ENCODE assay signal across 8 cellular contexts in genomic region chr14:55103005-55103640, GRCh38. TPM values are rescaled to one million over a fixed set of nuclear protein-coding genes. Genes with fewer than 3 reads are reported as not detected.
DNase-seq lines count a peak whose midpoint lies in the region; ATAC-seq and TF ChIP-seq lines count a peak whose summit lies in the region.

No MANE protein-coding gene starts in this region.

- H2AFZ ChIP-seq in OCI-LY1 (ENCODE audit: low read length), result peak overlapping the region; percentile 38; the same call in 1 of the 2 replicates

- peaks cover 5% of the 10 kb centered on the region for H3K9me3 Mint-ChIP-seq in activated T-helper 17 cell treated with anti-CD3 and anti-CD28 coated beads, Interleukin-2, amount 50 U/mL, for 72 hours

- no peaks in the 10 kb centered on the region for H4K20me1 ChIP-seq in OCI-LY1 (ENCODE audit: insufficient read depth, low read length)

- peaks cover 17% of the 10 kb centered on the region for H3K36me3 Mint-ChIP-seq in activated T-helper 17 cell treated with anti-CD3 and anti-CD28 coated beads, Interleukin-2, amount 50 U/mL, for 72 hours (ENCODE audit: low read depth)

- H3K4me1 Mint-ChIP-seq in activated T-helper 17 cell treated with anti-CD3 and anti-CD28 coated beads, Interleukin-2, amount 50 U/mL, for 72 hours, result peaks cover 49% of the 10 kb centered on the region

- TF ChIP-seq POLR2A in gastroesophageal sphincter (IDR thresholded peaks at IDR 0.05), result no peak

- DNase-seq in DMS 273 (lab: John Stamatoyannopoulos, UW; ENCODE audit: unreplicated experiment), result peak; percentile 73
- DNase-seq in DMS 273 treated with DMSO at 0.1 percent for 48 hours (lab: John Stamatoyannopoulos, UW), result no peak
- DNase-seq in psoas muscle, result peak; percentile 78 to 85

- WGBS in gastroesophageal sphincter (ENCODE audit: low coverage in 1 of 2), 2 donors, result 19 to 67% methylated on average over 1 to 10 of the region's 13 CpGs
- 28 to 50% (median 31%) methylated on average over 13 of the region's 13 CpGs for whole genome bisulfite sequencing in psoas muscle, 3 donors

- H3K9me3 ChIP-seq in OCI-LY1 (ENCODE audit: low read length), result 0 out of 2 replicates have a peak, but pooled peaks cover 7% of the 10 kb centered on the region
- no peaks in the 10 kb centered on the region for H3K9me3 ChIP-seq in gastroesophageal sphincter
- H3K9me3 ChIP-seq in psoas muscle, result no peaks in the 10 kb centered on the region

- H3K27me3 ChIP-seq in OCI-LY1 (ENCODE audit: insufficient read depth, low read length) (no peaks in the 10 kb centered on the region), gastroesophageal sphincter (no peaks in the 10 kb centered on the region), psoas muscle (ENCODE audit: insufficient read depth in 3 of 3, low read length in 2 of 3) (no peaks in the 10 kb centered on the region)

- TF ChIP-seq CTCF in OCI-LY1 (IDR thresholded peaks at IDR 0.05; ENCODE audit: low read length) (no peak), gastroesophageal sphincter (IDR thresholded peaks at IDR 0.05) (no peak), psoas muscle (IDR thresholded peaks at IDR 0.05) (no peak)

- peak overlapping the region; percentile 90 for H3K4me3 Mint-ChIP-seq in activated T-helper 17 cell treated with anti-CD3 and anti-CD28 coated beads, Interleukin-2, amount 50 U/mL, for 72 hours

- peak overlapping the region; percentile 50 for H3K4me2 ChIP-seq in OCI-LY1 (ENCODE audit: low read length)

- no peaks in the 10 kb centered on the region for H3K27me3 Mint-ChIP-seq in activated T-helper 17 cell treated with anti-CD3 and anti-CD28 coated beads, Interleukin-2, amount 50 U/mL, for 72 hours

- no peak for TF ChIP-seq EP300 in gastroesophageal sphincter (IDR thresholded peaks at IDR 0.05)

- H3K36me3 ChIP-seq in OCI-LY1 (ENCODE audit: insufficient read depth, low read length), result peaks cover 7% of the 10 kb centered on the region; the same call in 1 of the 2 replicates
- no peaks in the 10 kb centered on the region for H3K36me3 ChIP-seq in gastroesophageal sphincter
- H3K36me3 ChIP-seq in psoas muscle (ENCODE audit: insufficient read depth in 1 of 2, low read depth in 1 of 2), result no peaks in the 10 kb centered on the region

- intact Hi-C loops in psoas muscle (cut with DNase I), result no loop called here

- peak overlapping the region; percentile 98 for H3K27ac Mint-ChIP-seq in activated T-helper 17 cell treated with anti-CD3 and anti-CD28 coated beads, Interleukin-2, amount 50 U/mL, for 72 hours

- no peaks in the 10 kb centered on the region for H3F3A ChIP-seq in OCI-LY1 (ENCODE audit: insufficient read depth, low read length)

- peak overlapping the region; percentile 34; the same call in 1 of the 2 replicates for H3K9ac ChIP-seq in OCI-LY1 (ENCODE audit: low read length)

- H3K4me1 ChIP-seq in OCI-LY1 (ENCODE audit: insufficient read depth, low read length, severe bottlenecking) (peaks cover 36% of the 10 kb centered on the region), gastroesophageal sphincter (peaks cover 9 to 91% (median 38%) of the 10 kb centered on the region in 3 donors), psoas muscle (peaks cover 32% of the 10 kb centered on the region)

- H3K4me3 ChIP-seq in OCI-LY1 (ENCODE audit: low read depth, low read length, poor library complexity, severe bottlenecking) (peak overlapping the region; percentile 11), gastroesophageal sphincter (no peak overlapping the region), psoas muscle (no peak overlapping the region)

- H3K9me2 ChIP-seq in OCI-LY1 (ENCODE audit: low read depth, low read length), result no peaks in the 10 kb centered on the region

- ATAC-seq in HG02981 (IDR thresholded peaks at IDR 0.05; ENCODE audit: unreplicated experiment) (peak; percentile 31), gastroesophageal sphincter (peak; percentile 82), psoas muscle (peak; percentile 73 to 82 (median 76)), GM19328 (IDR thresholded peaks at IDR 0.05; ENCODE audit: unreplicated experiment) (no peak)
- ATAC-seq in activated T-helper 17 cell treated with anti-CD3 and anti-CD28 coated beads, Interleukin-2, amount 50 U/mL, for 72 hours (replicated peaks), result peak; percentile 74

- peak overlapping the region; percentile 88 for H3K27ac ChIP-seq in OCI-LY1 (ENCODE audit: low read depth, low read length, poor library complexity, severe bottlenecking)
- peak overlapping the region; percentile 86 to 94 (median 92) for H3K27ac ChIP-seq in gastroesophageal sphincter
- peak overlapping the region; percentile 81 for H3K27ac ChIP-seq in psoas muscle

- H3K79me2 ChIP-seq in OCI-LY1 (ENCODE audit: insufficient read depth, low read length), result no peaks in the 10 kb centered on the region

RNA-seq across cellular contexts. Expression of gene LGALS3, which starts 25.9 kb away (rescaled TPM):
- 100 to 1,000 TPM in 1 of 2 donors, 10 to 100 TPM in 1; 63.4 to 258 TPM for total RNA-seq in activated T-helper 17 cell treated with anti-CD3 and anti-CD28 coated beads, Interleukin-2, amount 50 U/mL, for 72 hours
- total RNA-seq in gastroesophageal sphincter (100 to 1,000 TPM; 253 to 467 (median 361) TPM), psoas muscle (10 to 100 TPM; 27.7 to 44.7 (median 38.4) TPM)
- polyA plus RNA-seq in psoas muscle, result 10 to 100 TPM; 45.2 to 71.4 (median 48.6) TPM

RNA-seq across cellular contexts. Expression of gene MAPK1IP1L, which starts 51.7 kb away (rescaled TPM):
- total RNA-seq in activated T-helper 17 cell treated with anti-CD3 and anti-CD28 coated beads, Interleukin-2, amount 50 U/mL, for 72 hours, result 100 to 1,000 TPM; 106 to 114 TPM
- total RNA-seq in gastroesophageal sphincter (10 to 100 TPM; 65.5 to 92.3 (median 73.5) TPM), psoas muscle (10 to 100 TPM; 34.1 to 60.1 (median 56.3) TPM)
- polyA plus RNA-seq in psoas muscle, result 10 to 100 TPM; 17.6 to 46.2 (median 33.5) TPM
